ENCODE assay signal across 1 cellular context in the genomic region with DNA sequence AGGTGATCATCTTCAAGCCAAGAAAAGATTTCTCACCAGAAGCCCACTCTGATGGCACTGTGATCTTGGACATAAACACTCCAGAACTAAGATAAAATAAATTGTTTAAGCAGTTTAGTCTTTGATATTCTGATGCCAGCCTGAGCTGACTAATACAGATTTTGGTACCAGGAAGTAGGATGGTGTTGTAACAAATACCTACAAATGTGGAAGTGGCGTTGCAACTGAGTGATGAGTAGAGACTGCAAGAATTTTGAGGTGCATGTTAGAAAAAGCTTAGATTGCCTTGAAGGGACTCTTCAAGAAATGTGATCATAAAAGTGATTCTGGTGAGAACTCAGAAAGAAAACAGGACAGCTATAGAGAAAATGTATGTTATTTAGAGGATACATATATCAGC.
TF ChIP-seq lines count a peak whose summit lies in the region.

No MANE protein-coding gene starts in this region.

TF ChIP-seq in HepG2, 621 proteins besides CTCF, POLR2A, EP300 and RAD21:
- TF ChIP-seq ZNF10 (CRISPR knock-in tag; IDR thresholded peaks at IDR 0.05; ENCODE audit: borderline replicate concordance, low read depth) = no peak
- no peak for TF ChIP-seq TEAD2 (CRISPR knock-in tag; IDR thresholded peaks at IDR 0.05)
- no peak for TF ChIP-seq KDM3A (CRISPR knock-in tag; IDR thresholded peaks at IDR 0.05; ENCODE audit: low read depth)
- no peak for TF ChIP-seq MED13 (CRISPR knock-in tag; IDR thresholded peaks at IDR 0.05)
- TF ChIP-seq ZNF562 (CRISPR knock-in tag; IDR thresholded peaks at IDR 0.05; ENCODE audit: borderline replicate concordance) = no peak
- no peak for TF ChIP-seq SATB2 (CRISPR knock-in tag; IDR thresholded peaks at IDR 0.05)
- TF ChIP-seq, protein P1, sequence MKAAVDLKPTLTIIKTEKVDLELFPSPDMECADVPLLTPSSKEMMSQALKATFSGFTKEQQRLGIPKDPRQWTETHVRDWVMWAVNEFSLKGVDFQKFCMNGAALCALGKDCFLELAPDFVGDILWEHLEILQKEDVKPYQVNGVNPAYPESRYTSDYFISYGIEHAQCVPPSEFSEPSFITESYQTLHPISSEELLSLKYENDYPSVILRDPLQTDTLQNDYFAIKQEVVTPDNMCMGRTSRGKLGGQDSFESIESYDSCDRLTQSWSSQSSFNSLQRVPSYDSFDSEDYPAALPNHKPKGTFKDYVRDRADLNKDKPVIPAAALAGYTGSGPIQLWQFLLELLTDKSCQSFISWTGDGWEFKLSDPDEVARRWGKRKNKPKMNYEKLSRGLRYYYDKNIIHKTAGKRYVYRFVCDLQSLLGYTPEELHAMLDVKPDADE (CRISPR knock-in tag; IDR thresholded peaks at IDR 0.05) = no peak
- TF ChIP-seq, protein P2, sequence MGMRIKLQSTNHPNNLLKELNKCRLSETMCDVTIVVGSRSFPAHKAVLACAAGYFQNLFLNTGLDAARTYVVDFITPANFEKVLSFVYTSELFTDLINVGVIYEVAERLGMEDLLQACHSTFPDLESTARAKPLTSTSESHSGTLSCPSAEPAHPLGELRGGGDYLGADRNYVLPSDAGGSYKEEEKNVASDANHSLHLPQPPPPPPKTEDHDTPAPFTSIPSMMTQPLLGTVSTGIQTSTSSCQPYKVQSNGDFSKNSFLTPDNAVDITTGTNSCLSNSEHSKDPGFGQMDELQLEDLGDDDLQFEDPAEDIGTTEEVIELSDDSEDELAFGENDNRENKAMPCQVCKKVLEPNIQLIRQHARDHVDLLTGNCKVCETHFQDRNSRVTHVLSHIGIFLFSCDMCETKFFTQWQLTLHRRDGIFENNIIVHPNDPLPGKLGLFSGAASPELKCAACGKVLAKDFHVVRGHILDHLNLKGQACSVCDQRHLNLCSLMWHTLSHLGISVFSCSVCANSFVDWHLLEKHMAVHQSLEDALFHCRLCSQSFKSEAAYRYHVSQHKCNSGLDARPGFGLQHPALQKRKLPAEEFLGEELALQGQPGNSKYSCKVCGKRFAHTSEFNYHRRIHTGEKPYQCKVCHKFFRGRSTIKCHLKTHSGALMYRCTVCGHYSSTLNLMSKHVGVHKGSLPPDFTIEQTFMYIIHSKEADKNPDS (CRISPR knock-in tag; IDR thresholded peaks at IDR 0.05) = no peak
- no peak for TF ChIP-seq NPAS2 (CRISPR knock-in tag; IDR thresholded peaks at IDR 0.05; ENCODE audit: borderline replicate concordance)
- TF ChIP-seq ZNF367 (CRISPR knock-in tag; IDR thresholded peaks at IDR 0.05; ENCODE audit: borderline replicate concordance) = no peak
- TF ChIP-seq, protein P3, sequence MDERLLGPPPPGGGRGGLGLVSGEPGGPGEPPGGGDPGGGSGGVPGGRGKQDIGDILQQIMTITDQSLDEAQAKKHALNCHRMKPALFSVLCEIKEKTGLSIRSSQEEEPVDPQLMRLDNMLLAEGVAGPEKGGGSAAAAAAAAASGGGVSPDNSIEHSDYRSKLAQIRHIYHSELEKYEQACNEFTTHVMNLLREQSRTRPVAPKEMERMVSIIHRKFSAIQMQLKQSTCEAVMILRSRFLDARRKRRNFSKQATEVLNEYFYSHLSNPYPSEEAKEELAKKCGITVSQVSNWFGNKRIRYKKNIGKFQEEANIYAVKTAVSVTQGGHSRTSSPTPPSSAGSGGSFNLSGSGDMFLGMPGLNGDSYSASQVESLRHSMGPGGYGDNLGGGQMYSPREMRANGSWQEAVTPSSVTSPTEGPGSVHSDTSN (CRISPR knock-in tag; IDR thresholded peaks at IDR 0.05) = no peak
TF ChIP-seq in HepG2: peak in this region for 0.
